In genomic region chr3:151501905-151502615, GRCh38 we compare ENCODE assay signal across 24 cellular contexts. TPM values are rescaled to one million over a fixed set of nuclear protein-coding genes. Genes with fewer than 3 reads are reported as not detected.
DNase-seq lines count a peak whose midpoint lies in the region; ATAC-seq, FAIRE-seq and TF ChIP-seq lines count a peak whose summit lies in the region.
"Had no signal": no experiment of that assay in that cellular context is flagged by ENCODE, and none has a peak within 500 bp of the region (broad histone marks: within the 10 kb centered on the region; RNA-seq: fewer than 3 reads in every experiment).

No MANE protein-coding gene starts in this region.

- H3K4me1 ChIP-seq in ascending aorta = peaks cover 0 to 11% of the 10 kb centered on the region in 2 donors
- H3K4me1 ChIP-seq in colonic mucosa = no peaks in the 10 kb centered on the region
- H3K4me1 ChIP-seq: esophagus squamous epithelium, SJCRH30 had no signal

- H3K4me3 ChIP-seq in ascending aorta (no peak overlapping the region), fibroblast of villous mesenchyme (ENCODE audit: low read depth, low read length) (no peak overlapping the region), colonic mucosa (no peak overlapping the region)
- H3K4me3 ChIP-seq: esophagus squamous epithelium, mucosa of descending colon, SJCRH30, tibial nerve had no signal

- intact Hi-C loops in ascending aorta (cut with DNase I) = no loop called here
- intact Hi-C loops in colonic mucosa (cut with DNase I) = no loop called here

- H3K9me3 ChIP-seq in ascending aorta (no peaks in the 10 kb centered on the region), colonic mucosa (no peaks in the 10 kb centered on the region)
- H3K9me3 ChIP-seq: esophagus squamous epithelium, mucosa of descending colon, SJCRH30, tibial nerve had no signal

- H3K27ac ChIP-seq in ascending aorta (peak overlapping the region; percentile 28 to 65), colonic mucosa (no peak overlapping the region)
- H3K27ac ChIP-seq: SJCRH30 had no signal

- no peak overlapping the region for H3K9ac ChIP-seq in colonic mucosa (ENCODE audit: low read depth in 2 of 2, low read length in 2 of 2)

- H3K36me3 ChIP-seq in ascending aorta = no peaks in the 10 kb centered on the region
- H3K36me3 ChIP-seq in colonic mucosa = no peaks in the 10 kb centered on the region
- H3K36me3 ChIP-seq: esophagus squamous epithelium, SJCRH30, tibial nerve had no signal

- no peak for ATAC-seq in HG03139 (IDR thresholded peaks at IDR 0.05; ENCODE audit: unreplicated experiment)
- ATAC-seq: activated T-cell treated with anti-CD3 and anti-CD28 coated beads, Interleukin-2, amount 50 U/mL, for 72 hours; mucosa of descending colon; PC-3 had no signal

- DNase-seq in AG09319 (ENCODE audit: extremely low read depth, low read depth) = peak; percentile 19
- no peak for DNase-seq in ascending aorta (ENCODE audit: low spot score in 2 of 2)
- peak; percentile 33 for DNase-seq in fibroblast of villous mesenchyme (ENCODE audit: low read depth)
- DNase-seq in pulmonary artery endothelial cell (ENCODE audit: low read depth, low spot score) = peak; percentile 0
- no peak for DNase-seq in cerebellar nuclear complex (lab: John Stamatoyannopoulos, UW)
- no peak for DNase-seq in frontal cortex (ENCODE audit: low spot score in 2 of 2)
- no peak for DNase-seq in colonic mucosa
- DNase-seq: activated CD4-positive, alpha-beta T cell treated with anti-CD3 and anti-CD28 coated beads for 4 hours; activated naive CD4-positive, alpha-beta T cell treated with anti-CD3 and anti-CD28 coated beads, Interleukin-2, amount 10 ng/mL, durations not matched to agents 7 days and 5 days; activated T-cell treated with anti-CD3 and anti-CD28 coated beads, Interleukin-2, amount 50 U/mL, for 72 hours; aorta; esophagus squamous epithelium; mucosa of descending colon; NCI-H1092; NCI-H2029 treated with DMSO at 0.1 percent for 48 hours; NCI-H345; PC-3; SJCRH30; stimulated activated naive CD4-positive, alpha-beta T cell had no signal

- TF ChIP-seq CTCF in AG09319 (IDR thresholded peaks at IDR 0.05; ENCODE audit: low read depth, low read length) = no peak
- no peak for TF ChIP-seq CTCF in ascending aorta (IDR thresholded peaks at IDR 0.05)
- no peak for TF ChIP-seq CTCF in fibroblast of villous mesenchyme (IDR thresholded peaks at IDR 0.05; ENCODE audit: insufficient read depth, low read depth, low read length)
- no peak for TF ChIP-seq CTCF in colonic mucosa (IDR thresholded peaks at IDR 0.05)

- FAIRE-seq in frontal cortex (lab: Jason Lieb, UNC) = no peak
- FAIRE-seq: A204.1 had no signal

- H3K27me3 ChIP-seq in ascending aorta (no peaks in the 10 kb centered on the region), colonic mucosa (no peaks in the 10 kb centered on the region)
- H3K27me3 ChIP-seq: esophagus squamous epithelium, SJCRH30, tibial nerve had no signal

RNA-seq across cellular contexts. Expression of gene IGSF10, which starts 41.2 kb away (rescaled TPM):
- total RNA-seq in ascending aorta = 1.7 TPM
- total RNA-seq in fibroblast of villous mesenchyme = 0.97 and 2.2 TPM in 2 replicates
- not detected in 2 replicates for total RNA-seq in pulmonary artery endothelial cell
- total RNA-seq in frontal cortex = 0.82 TPM
- total RNA-seq in colonic mucosa = 1 to 10 TPM in 1 of 2 donors, under 1 TPM in 1; 0.96 to 1.5 TPM
- total RNA-seq: activated T-cell treated with anti-CD3 and anti-CD28 coated beads, Interleukin-2, amount 50 U/mL, for 72 hours; Daoy; SJCRH30; T-helper 1 cell treated with Interleukin-12 subunit alpha and Interleukin-12 subunit beta and Interleukin-4 antibody, amounts not matched to agents 30 ng/mL and 1 ng/mL, for 36 hours had no signal

Comparison
In these comparisons a context has a peak if more than half of its experiments do, and no peak if none do; other contexts are left out.
1. DNase-seq: peak in AG09319 (single experiment), fibroblast of villous mesenchyme (single experiment) and pulmonary artery endothelial cell (single experiment); none in ascending aorta (0 of 2), cerebellar nuclear complex (0 of 2), frontal cortex (0 of 2) and colonic mucosa (single experiment).